9 cellular contexts compared by ENCODE assay signal in the genomic region with DNA sequence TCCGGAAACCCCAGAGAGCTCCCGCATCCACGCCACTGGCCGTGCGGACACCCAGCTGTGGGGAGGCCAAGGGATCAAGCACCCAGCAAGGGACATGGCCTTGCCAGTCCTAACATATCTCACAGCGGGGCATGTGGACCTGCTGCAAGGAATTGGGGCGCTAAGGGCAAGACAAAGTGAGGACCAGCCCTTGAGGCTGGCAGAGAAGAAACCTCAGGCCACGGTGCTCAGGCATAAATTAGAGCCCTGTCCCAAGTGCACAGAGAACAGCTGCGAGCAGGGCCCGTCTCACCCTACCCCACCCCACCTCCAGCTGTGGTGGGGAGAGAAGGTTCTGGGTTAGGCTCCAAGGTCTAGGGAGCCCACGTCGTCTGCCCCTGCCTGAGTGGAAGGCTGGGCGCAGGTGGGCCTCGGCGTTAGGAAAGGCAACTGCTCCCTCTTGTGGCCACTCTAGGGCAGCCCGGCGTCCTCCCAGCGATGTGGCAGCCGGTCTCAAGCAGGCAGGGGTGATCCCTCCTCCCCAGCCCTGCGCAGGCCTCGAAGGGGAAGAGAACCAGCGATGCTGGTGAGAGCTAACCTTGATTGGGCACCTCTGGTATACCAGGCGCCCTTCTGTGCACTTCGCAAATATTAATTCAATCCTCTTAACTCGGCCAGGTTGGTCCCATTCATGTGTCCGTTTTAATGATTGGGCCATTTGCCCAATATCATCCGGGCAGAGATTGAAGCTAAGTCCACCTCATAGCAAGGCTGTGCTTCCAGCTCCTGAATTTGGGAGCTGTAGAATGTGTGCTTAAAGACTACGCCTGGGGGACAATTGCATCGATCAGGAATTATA.
DNase-seq lines count a peak whose midpoint lies in the region; ATAC-seq, FAIRE-seq and TF ChIP-seq lines count a peak whose summit lies in the region.
"Had no signal": no experiment of that assay in that cellular context is flagged by ENCODE, and none has a peak within 500 bp of the region (broad histone marks: within the 10 kb centered on the region; RNA-seq: fewer than 3 reads in every experiment).

No MANE protein-coding gene starts in this region.

- H3K9ac ChIP-seq in kidney (ENCODE audit: low read length in 2 of 2), result no peak overlapping the region

- H3K4me1 ChIP-seq in HEK293 (ENCODE audit: control insufficient read depth, insufficient read depth, low read length) (no peaks in the 10 kb centered on the region), breast epithelium (no peaks in the 10 kb centered on the region), kidney (ENCODE audit: control insufficient read depth in 1 of 2, insufficient read depth in 1 of 2, low read depth in 1 of 2, low read length in 2 of 2) (peaks cover 0 to 3% of the 10 kb centered on the region in 2 donors)

- H3K4me3 ChIP-seq in HEK293 (ENCODE audit: low read depth, low read length) (no peak overlapping the region), breast epithelium (no peak overlapping the region), kidney (ENCODE audit: low read length in 2 of 2) (no peak overlapping the region)

- no peaks in the 10 kb centered on the region for H3K27me3 ChIP-seq in breast epithelium

- H3K36me3 ChIP-seq in HEK293 (ENCODE audit: control insufficient read depth in 2 of 2, insufficient read depth in 1 of 2, low read length in 2 of 2) (no peaks in the 10 kb centered on the region), breast epithelium (no peaks in the 10 kb centered on the region), kidney (ENCODE audit: control insufficient read depth in 1 of 2, insufficient read depth in 2 of 2, low read length in 2 of 2) (no peaks in the 10 kb centered on the region)

- ATAC-seq in WTC11 (peak; percentile 72), HG03460 (IDR thresholded peaks at IDR 0.05; ENCODE audit: unreplicated experiment) (no peak)

- H3K27ac ChIP-seq in HEK293 (ENCODE audit: extremely low read depth, low read depth, low read length) (no peak overlapping the region), breast epithelium (no peak overlapping the region), kidney (ENCODE audit: low read depth in 2 of 2, low read length in 2 of 2) (no peak overlapping the region)

- DNase-seq in COR-L47 (lab: John Stamatoyannopoulos, UW) (peak; percentile 62), NCI-H2107 treated with DMSO at 0.1 percent for 48 hours (lab: John Stamatoyannopoulos, UW; ENCODE audit: unreplicated experiment) (peak; percentile 40), WTC11 (ENCODE audit: low spot score) (peak; percentile 87), breast epithelium (ENCODE audit: low spot score in 2 of 2) (peak; percentile 46 to 64), kidney (peak; percentile 86)
- peak; percentile 82 for DNase-seq in stimulated activated CD4-positive, alpha-beta T cell treated with anti-CD3 and anti-CD28 coated beads, Interleukin-2, amount 100 ng/mL, for 24 hours

- TF ChIP-seq CTCF in HEK293 (tag by site-specific recombination; IDR thresholded peaks at IDR 0.05) (peak; percentile 92), WTC11 (IDR thresholded peaks at IDR 0.05) (peak; percentile 88), breast epithelium (IDR thresholded peaks at IDR 0.05) (peak; percentile 36 to 86 (median 85)), kidney (IDR thresholded peaks at IDR 0.05; ENCODE audit: borderline replicate concordance, extremely low read depth, insufficient read depth) (peak; percentile 85)

- H3K9me3 Mint-ChIP-seq in WTC11, result peaks cover 43% of the 10 kb centered on the region

- FAIRE-seq in kidney (lab: Jason Lieb, UNC), result no peak

- H3K9me3 ChIP-seq in HEK293 (ENCODE audit: control insufficient read depth, insufficient read depth, low read depth, low read length) (no peaks in the 10 kb centered on the region), breast epithelium (peaks cover 4 to 10% of the 10 kb centered on the region in 2 donors), kidney (ENCODE audit: control insufficient read depth in 1 of 2, low read length in 2 of 2) (peaks cover 0 to 4% of the 10 kb centered on the region in 2 donors)

- POLR2A ChIA-PET in HEK293 (lab: Yijun Ruan, JAX), result interaction anchor here (1.1 kb wide), 1 partner anchor 292 kb away, joined by 8 read pairs; no protein-coding TSS in a partner anchor
- POLR2A ChIA-PET in WTC11 (lab: Charles Lee), result interaction anchor here (0.6 to 1.4 kb wide), 2 partner anchors 122 to 317 kb away, joined by 3 read pairs; no protein-coding TSS in a partner anchor

- H3K4me3 Mint-ChIP-seq in WTC11, result no peak overlapping the region
- H3K4me3 Mint-ChIP-seq: activated naive CD8-positive, alpha-beta T cell had no signal

- peaks cover 46% of the 10 kb centered on the region for H3K36me3 Mint-ChIP-seq in WTC11
- H3K36me3 Mint-ChIP-seq: activated naive CD8-positive, alpha-beta T cell had no signal

- intact Hi-C loops in breast epithelium (cut with DNase I; ENCODE audit: low total_unique reads), result loop anchor here (2.0 to 5.0 kb wide), 2 partner anchors 310 to 324 kb away; no protein-coding TSS in a partner anchor
- intact Hi-C loops in kidney (cut with DNase I), result loop anchor here (5.0 kb wide), 1 partner anchor 319 kb away; no protein-coding TSS in a partner anchor

- CTCF ChIA-PET in HEK293 (lab: Yijun Ruan, JAX) (interaction anchor here (0.6 to 8.4 kb wide), 37 partner anchors 11 to 684 kb away, joined by 3 to 243 read pairs (median 4); partner anchors contain the start of gene BCAS4), WTC11 (lab: Charles Lee) (interaction anchor here (0.6 to 7.6 kb wide), 30 partner anchors 11 to 348 kb away, joined by 3 to 246 read pairs (median 5); partner anchors contain the start of genes DPM1 and MOCS3)

- TF ChIP-seq POLR2A in breast epithelium (IDR thresholded peaks at IDR 0.05), result no peak

- H3K4me1 Mint-ChIP-seq in WTC11, result peaks cover 61% of the 10 kb centered on the region

- peaks cover 43% of the 10 kb centered on the region for H3K27me3 Mint-ChIP-seq in WTC11 (ENCODE audit: low read depth)

- no peak overlapping the region for H3K27ac Mint-ChIP-seq in WTC11
- H3K27ac Mint-ChIP-seq: activated naive CD8-positive, alpha-beta T cell had no signal

TF ChIP-seq in HEK293, 187 proteins besides CTCF, POLR2A, EP300 and RAD21 (continues in another document):
- TF ChIP-seq PRDM6 (tag by site-specific recombination; IDR thresholded peaks at IDR 0.05) (no peak), YY2 (tag by site-specific recombination; IDR thresholded peaks at IDR 0.05) (0 out of 2 replicates have a peak, but pooled peaks have one; percentile 35), ZBTB17 (tag by site-specific recombination; IDR thresholded peaks at IDR 0.05) (peak; percentile 65)
- TF ChIP-seq, protein P1, sequence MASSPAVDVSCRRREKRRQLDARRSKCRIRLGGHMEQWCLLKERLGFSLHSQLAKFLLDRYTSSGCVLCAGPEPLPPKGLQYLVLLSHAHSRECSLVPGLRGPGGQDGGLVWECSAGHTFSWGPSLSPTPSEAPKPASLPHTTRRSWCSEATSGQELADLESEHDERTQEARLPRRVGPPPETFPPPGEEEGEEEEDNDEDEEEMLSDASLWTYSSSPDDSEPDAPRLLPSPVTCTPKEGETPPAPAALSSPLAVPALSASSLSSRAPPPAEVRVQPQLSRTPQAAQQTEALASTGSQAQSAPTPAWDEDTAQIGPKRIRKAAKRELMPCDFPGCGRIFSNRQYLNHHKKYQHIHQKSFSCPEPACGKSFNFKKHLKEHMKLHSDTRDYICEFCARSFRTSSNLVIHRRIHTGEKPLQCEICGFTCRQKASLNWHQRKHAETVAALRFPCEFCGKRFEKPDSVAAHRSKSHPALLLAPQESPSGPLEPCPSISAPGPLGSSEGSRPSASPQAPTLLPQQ (tag by site-specific recombination; IDR thresholded peaks at IDR 0.05), result peak; percentile 52; the same call in 1 of the 2 replicates

TF ChIP-seq in WTC11, 78 proteins besides CTCF, POLR2A, EP300 and RAD21 (continues in another document):
- TF ChIP-seq E2F5 (CRISPR knock-in tag; IDR thresholded peaks at IDR 0.05) (no peak), SP1 (CRISPR knock-in tag; conservative IDR thresholded peaks at IDR 0.05) (peak; percentile 63), CREM (CRISPR knock-in tag; IDR thresholded peaks at IDR 0.05) (no peak), FOXJ3 (CRISPR knock-in tag; IDR thresholded peaks at IDR 0.05; ENCODE audit: borderline replicate concordance) (no peak), FOXP1 (CRISPR knock-in tag; IDR thresholded peaks at IDR 0.05; ENCODE audit: borderline replicate concordance) (peak; percentile 56; the same call in 1 of the 2 replicates), FOXP4 (CRISPR knock-in tag; IDR thresholded peaks at IDR 0.05) (0 out of 2 replicates have a peak, but pooled peaks have one; percentile 23), ZBTB21 (CRISPR knock-in tag; IDR thresholded peaks at IDR 0.05; ENCODE audit: borderline replicate concordance) (0 out of 2 replicates have a peak, but pooled peaks have one; percentile 52)
